ENCODE assay signal across 1 cellular context in the genomic region with DNA sequence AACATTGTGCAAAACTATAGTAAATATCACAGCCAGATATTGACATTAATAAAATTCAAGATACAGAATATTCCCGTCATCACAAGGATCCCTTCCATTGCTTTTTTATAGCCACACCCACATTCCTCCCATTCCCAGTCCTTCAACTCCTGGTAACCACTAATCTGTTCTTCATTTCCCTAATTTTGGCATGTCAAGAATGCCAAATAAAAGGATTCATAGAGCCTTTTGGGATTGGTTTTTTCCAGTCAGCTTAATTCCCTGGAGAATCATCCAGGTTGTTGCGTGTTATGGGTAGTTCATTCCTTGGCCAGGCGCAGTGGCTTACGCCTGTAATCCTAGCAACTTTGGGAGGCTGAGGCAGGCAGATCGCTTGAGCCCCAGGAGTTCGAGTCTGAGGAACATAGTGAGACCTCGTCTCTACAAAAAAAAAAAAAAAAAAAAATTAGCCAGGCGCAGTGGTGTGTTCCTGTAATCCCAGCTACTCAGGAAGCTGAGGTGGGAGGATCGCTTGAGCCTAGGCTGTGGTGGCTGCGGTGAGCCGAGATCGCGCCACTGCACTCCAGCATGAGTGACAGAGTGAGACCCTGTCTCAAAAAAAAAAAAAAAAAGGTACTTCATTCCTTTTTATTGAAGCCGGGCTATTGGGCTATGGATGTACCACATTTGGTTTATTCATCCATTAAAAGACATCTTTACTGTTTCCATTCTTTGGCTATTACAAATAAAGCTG.
TF ChIP-seq lines count a peak whose summit lies in the region.

No MANE protein-coding gene starts in this region.

TF ChIP-seq in K562, 482 proteins besides CTCF, POLR2A, EP300 and RAD21:
- TF ChIP-seq ZNF384 (IDR thresholded peaks at IDR 0.05; ENCODE audit: low read depth, low read length) (peak; percentile 77), CBFA2T2 (conservative IDR thresholded peaks at IDR 0.05) (no peak), ESRRB (CRISPR knock-in tag; IDR thresholded peaks at IDR 0.05; ENCODE audit: borderline replicate concordance) (no peak), RFX1 (IDR thresholded peaks at IDR 0.05) (no peak), ZBTB1 (CRISPR knock-in tag; IDR thresholded peaks at IDR 0.05; ENCODE audit: borderline replicate concordance, low read depth) (peak; percentile 64; the same call in 1 of the 2 replicates), NR2C2 (CRISPR knock-in tag; IDR thresholded peaks at IDR 0.05) (no peak), NR2C2 (tag; IDR thresholded peaks at IDR 0.05) (no peak)
- TF ChIP-seq, protein P1, sequence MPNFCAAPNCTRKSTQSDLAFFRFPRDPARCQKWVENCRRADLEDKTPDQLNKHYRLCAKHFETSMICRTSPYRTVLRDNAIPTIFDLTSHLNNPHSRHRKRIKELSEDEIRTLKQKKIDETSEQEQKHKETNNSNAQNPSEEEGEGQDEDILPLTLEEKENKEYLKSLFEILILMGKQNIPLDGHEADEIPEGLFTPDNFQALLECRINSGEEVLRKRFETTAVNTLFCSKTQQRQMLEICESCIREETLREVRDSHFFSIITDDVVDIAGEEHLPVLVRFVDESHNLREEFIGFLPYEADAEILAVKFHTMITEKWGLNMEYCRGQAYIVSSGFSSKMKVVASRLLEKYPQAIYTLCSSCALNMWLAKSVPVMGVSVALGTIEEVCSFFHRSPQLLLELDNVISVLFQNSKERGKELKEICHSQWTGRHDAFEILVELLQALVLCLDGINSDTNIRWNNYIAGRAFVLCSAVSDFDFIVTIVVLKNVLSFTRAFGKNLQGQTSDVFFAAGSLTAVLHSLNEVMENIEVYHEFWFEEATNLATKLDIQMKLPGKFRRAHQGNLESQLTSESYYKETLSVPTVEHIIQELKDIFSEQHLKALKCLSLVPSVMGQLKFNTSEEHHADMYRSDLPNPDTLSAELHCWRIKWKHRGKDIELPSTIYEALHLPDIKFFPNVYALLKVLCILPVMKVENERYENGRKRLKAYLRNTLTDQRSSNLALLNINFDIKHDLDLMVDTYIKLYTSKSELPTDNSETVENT (CRISPR knock-in tag; IDR thresholded peaks at IDR 0.05): no peak
- TF ChIP-seq, protein P2, sequence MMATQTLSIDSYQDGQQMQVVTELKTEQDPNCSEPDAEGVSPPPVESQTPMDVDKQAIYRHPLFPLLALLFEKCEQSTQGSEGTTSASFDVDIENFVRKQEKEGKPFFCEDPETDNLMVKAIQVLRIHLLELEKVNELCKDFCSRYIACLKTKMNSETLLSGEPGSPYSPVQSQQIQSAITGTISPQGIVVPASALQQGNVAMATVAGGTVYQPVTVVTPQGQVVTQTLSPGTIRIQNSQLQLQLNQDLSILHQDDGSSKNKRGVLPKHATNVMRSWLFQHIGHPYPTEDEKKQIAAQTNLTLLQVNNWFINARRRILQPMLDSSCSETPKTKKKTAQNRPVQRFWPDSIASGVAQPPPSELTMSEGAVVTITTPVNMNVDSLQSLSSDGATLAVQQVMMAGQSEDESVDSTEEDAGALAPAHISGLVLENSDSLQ (IDR thresholded peaks at IDR 0.05): peak; percentile 85
- TF ChIP-seq, protein P3, sequence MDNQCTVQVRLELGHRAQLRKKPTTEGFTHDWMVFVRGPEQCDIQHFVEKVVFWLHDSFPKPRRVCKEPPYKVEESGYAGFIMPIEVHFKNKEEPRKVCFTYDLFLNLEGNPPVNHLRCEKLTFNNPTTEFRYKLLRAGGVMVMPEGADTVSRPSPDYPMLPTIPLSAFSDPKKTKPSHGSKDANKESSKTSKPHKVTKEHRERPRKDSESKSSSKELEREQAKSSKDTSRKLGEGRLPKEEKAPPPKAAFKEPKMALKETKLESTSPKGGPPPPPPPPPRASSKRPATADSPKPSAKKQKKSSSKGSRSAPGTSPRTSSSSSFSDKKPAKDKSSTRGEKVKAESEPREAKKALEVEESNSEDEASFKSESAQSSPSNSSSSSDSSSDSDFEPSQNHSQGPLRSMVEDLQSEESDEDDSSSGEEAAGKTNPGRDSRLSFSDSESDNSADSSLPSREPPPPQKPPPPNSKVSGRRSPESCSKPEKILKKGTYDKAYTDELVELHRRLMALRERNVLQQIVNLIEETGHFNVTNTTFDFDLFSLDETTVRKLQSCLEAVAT (IDR thresholded peaks at IDR 0.05): 0 out of 4 replicates have a peak, but pooled peaks of 1 of the 2 experiments have one; percentile 47
